Comparison of ENCODE assay signal across 3 cellular contexts in genomic region chr10:96750316-96750715, GRCh38. TPM values are rescaled to one million over a fixed set of nuclear protein-coding genes. Genes with fewer than 3 reads are reported as not detected.
"Had no signal": no experiment of that assay in that cellular context is flagged by ENCODE, and none has a peak within 500 bp of the region (broad histone marks: within the 10 kb centered on the region; RNA-seq: fewer than 3 reads in every experiment).

No MANE protein-coding gene starts in this region.

RNA-seq across cellular contexts. Expression of gene PIK3AP1, which starts 30.0 kb away (rescaled TPM):
- total RNA-seq: dermis blood vessel endothelial cell, lung microvascular endothelial cell had no signal
- polyA plus RNA-seq: keratinocyte had no signal
